ENCODE assay signal across 23 cellular contexts in the genomic region with DNA sequence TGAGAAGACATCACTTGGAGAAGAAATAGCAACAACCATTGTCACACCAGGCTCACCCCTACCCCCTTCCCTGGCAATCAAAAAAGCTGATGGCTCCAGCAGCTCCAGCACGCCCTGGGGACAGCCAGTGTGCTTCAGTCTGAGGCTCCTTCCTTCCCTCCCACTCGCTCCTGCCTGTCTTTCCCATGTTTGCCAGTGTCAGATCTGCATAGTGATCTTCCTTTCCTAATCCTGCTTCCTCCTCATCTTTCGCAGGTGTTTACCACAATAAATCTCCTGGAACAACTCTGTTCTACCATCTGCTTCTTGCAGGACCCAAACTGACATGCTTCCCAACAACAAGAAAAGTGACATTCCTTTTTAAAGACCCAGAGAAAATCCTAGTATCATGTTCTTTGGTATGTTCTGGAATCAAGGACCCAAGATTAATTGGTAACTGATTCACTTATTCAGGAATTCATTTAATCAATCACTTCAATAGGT. TPM values are rescaled to one million over a fixed set of nuclear protein-coding genes. Genes with fewer than 3 reads are reported as not detected.
DNase-seq lines count a peak whose midpoint lies in the region; ATAC-seq and TF ChIP-seq lines count a peak whose summit lies in the region.
"Had no signal": no experiment of that assay in that cellular context is flagged by ENCODE, and none has a peak within 500 bp of the region (broad histone marks: within the 10 kb centered on the region; RNA-seq: fewer than 3 reads in every experiment).

No MANE protein-coding gene starts in this region.

- H3K36me3 ChIP-seq in subcutaneous abdominal adipose tissue (ENCODE audit: control insufficient read depth in 5 of 5, insufficient read depth in 5 of 5, low read length in 5 of 5): no peaks in the 10 kb centered on the region
- H3K36me3 ChIP-seq: BE2C, upper lobe of left lung had no signal

- ATAC-seq in HG02642 (IDR thresholded peaks at IDR 0.05; ENCODE audit: poor library complexity, unreplicated experiment): no peak
- ATAC-seq: HCT116 had no signal

- H3K27ac ChIP-seq in subcutaneous abdominal adipose tissue (ENCODE audit: low read depth, low read length): peak overlapping the region; percentile 34
- H3K27ac ChIP-seq: RWPE1 had no signal

- H3K4me3 ChIP-seq in subcutaneous abdominal adipose tissue (ENCODE audit: low read depth in 1 of 5, low read length in 5 of 5): no peak overlapping the region
- H3K4me3 ChIP-seq: skin epidermis, upper lobe of left lung had no signal

- H3K27me3 Mint-ChIP-seq in endothelial cell (ENCODE audit: unreplicated experiment): peaks cover 2% of the 10 kb centered on the region
- H3K27me3 Mint-ChIP-seq: stimulated activated naive CD8-positive, alpha-beta T cell treated with anti-CD3 and anti-CD28 coated beads, Interleukin-15, Interleukin-2, amounts not matched to agents 100 ng/mL and 50 ng/mL, for 24 hours had no signal

- no peak overlapping the region for H3K4me3 Mint-ChIP-seq in endothelial cell (ENCODE audit: unreplicated experiment)
- H3K4me3 Mint-ChIP-seq: activated CD4-positive, alpha-beta memory T cell treated with anti-CD3 and anti-CD28 coated beads for 36 hours; memory B cell; nephron progenitor cell; stimulated activated naive CD8-positive, alpha-beta T cell treated with anti-CD3 and anti-CD28 coated beads, Interleukin-15, Interleukin-2, amounts not matched to agents 100 ng/mL and 50 ng/mL, for 24 hours; T-helper 2 cell treated with Interferon-gamma antibody and Interleukin-4, amounts not matched to agents 5 μg/mL and 100 μg/mL, for 36 hours had no signal

- H3K27ac Mint-ChIP-seq in endothelial cell (ENCODE audit: unreplicated experiment): peak overlapping the region; percentile 10
- H3K27ac Mint-ChIP-seq: activated CD4-positive, alpha-beta memory T cell treated with anti-CD3 and anti-CD28 coated beads for 36 hours; memory B cell; nephron progenitor cell; stimulated activated naive CD8-positive, alpha-beta T cell treated with anti-CD3 and anti-CD28 coated beads, Interleukin-15, Interleukin-2, amounts not matched to agents 100 ng/mL and 50 ng/mL, for 24 hours; T-helper 2 cell treated with Interferon-gamma antibody and Interleukin-4, amounts not matched to agents 5 μg/mL and 100 μg/mL, for 36 hours had no signal

- DNase-seq in NCI-H345 (lab: John Stamatoyannopoulos, UW): peak; percentile 36
- DNase-seq in NCI-H345 treated with DMSO at 0.1 percent for 48 hours (lab: John Stamatoyannopoulos, UW; ENCODE audit: unreplicated experiment): no peak
- peak; percentile 79 for DNase-seq in NCI-H82 (lab: John Stamatoyannopoulos, UW)
- DNase-seq in endothelial cell (ENCODE audit: low spot score): no peak
- DNase-seq in stimulated activated CD4-positive, alpha-beta T cell treated with anti-CD3 and anti-CD28 coated beads, Interleukin-2, amount 100 ng/mL, for 48 hours: no peak
- DNase-seq in HT-29 (ENCODE audit: low spot score): no peak
- DNase-seq: activated CD4-positive, alpha-beta memory T cell treated with anti-CD3 and anti-CD28 coated beads for 36 hours; activated CD4-positive, CD25-positive, alpha-beta regulatory T cell; BE2C; foreskin melanocyte; GDM1; nephron progenitor cell; NK-92 treated with Interleukin-12 subunit alpha and Interleukin-12 subunit beta, amount 100 ng/mL, for 24 hours had no signal

- TF ChIP-seq CTCF in endothelial cell (IDR thresholded peaks at IDR 0.05; ENCODE audit: unreplicated experiment): no peak

- H3K9me3 Mint-ChIP-seq in endothelial cell (ENCODE audit: unreplicated experiment): no peaks in the 10 kb centered on the region
- H3K9me3 Mint-ChIP-seq: activated CD4-positive, alpha-beta memory T cell treated with anti-CD3 and anti-CD28 coated beads for 36 hours; stimulated activated naive CD8-positive, alpha-beta T cell treated with anti-CD3 and anti-CD28 coated beads, Interleukin-15, Interleukin-2, amounts not matched to agents 100 ng/mL and 50 ng/mL, for 24 hours; T-helper 2 cell treated with Interferon-gamma antibody and Interleukin-4, amounts not matched to agents 5 μg/mL and 100 μg/mL, for 36 hours had no signal

- H3K36me3 Mint-ChIP-seq in endothelial cell (ENCODE audit: low read depth, unreplicated experiment): peaks cover 8% of the 10 kb centered on the region
- H3K36me3 Mint-ChIP-seq: activated CD4-positive, alpha-beta memory T cell treated with anti-CD3 and anti-CD28 coated beads for 36 hours had no signal

- peaks cover 0 to 46% (median 16%) of the 10 kb centered on the region in 5 donors for H3K4me1 ChIP-seq in subcutaneous abdominal adipose tissue (ENCODE audit: control insufficient read depth in 5 of 5, insufficient read depth in 5 of 5, low read length in 5 of 5)

- H3K9ac ChIP-seq in subcutaneous abdominal adipose tissue (ENCODE audit: low read length in 5 of 5): no peak overlapping the region

- peaks cover 0 to 2% (median 0%) of the 10 kb centered on the region in 5 donors for H3K9me3 ChIP-seq in subcutaneous abdominal adipose tissue (ENCODE audit: control insufficient read depth in 5 of 5, low read length in 5 of 5)
- H3K9me3 ChIP-seq: BE2C, upper lobe of left lung had no signal

- H3K27me3 ChIP-seq in subcutaneous abdominal adipose tissue (ENCODE audit: control insufficient read depth in 5 of 5, insufficient read depth in 4 of 5, low read length in 5 of 5): peaks cover 0 to 4% (median 0%) of the 10 kb centered on the region in 5 donors
- H3K27me3 ChIP-seq: BE2C, upper lobe of left lung had no signal

- H3K4me1 Mint-ChIP-seq in endothelial cell (ENCODE audit: unreplicated experiment): peaks cover 32% of the 10 kb centered on the region

RNA-seq across cellular contexts. Expression of a gene that starts 57.1 kb away (rescaled TPM):
- 5.6 TPM for total RNA-seq in endothelial cell (ENCODE audit: unreplicated experiment)
- not detected in 2 replicates for total RNA-seq in HT-29 (2014; rRNA removed; shearing (Covaris generic))
- total RNA-seq: A172; activated CD4-positive, alpha-beta memory T cell treated with anti-CD3 and anti-CD28 coated beads for 36 hours had no signal

Comparison
In these comparisons a context has a peak if more than half of its experiments do, and no peak if none do; other contexts are left out.
1. DNase-seq: peak in NCI-H345 (single experiment) and NCI-H82 (single experiment); none in NCI-H345 treated with DMSO at 0.1 percent for 48 hours (single experiment), endothelial cell (single experiment), stimulated activated CD4-positive, alpha-beta T cell treated with anti-CD3 and anti-CD28 coated beads, Interleukin-2, amount 100 ng/mL, for 48 hours (0 of 2) and HT-29 (single experiment).